Comparison of ENCODE assay signal across 1 cellular context in the genomic region with DNA sequence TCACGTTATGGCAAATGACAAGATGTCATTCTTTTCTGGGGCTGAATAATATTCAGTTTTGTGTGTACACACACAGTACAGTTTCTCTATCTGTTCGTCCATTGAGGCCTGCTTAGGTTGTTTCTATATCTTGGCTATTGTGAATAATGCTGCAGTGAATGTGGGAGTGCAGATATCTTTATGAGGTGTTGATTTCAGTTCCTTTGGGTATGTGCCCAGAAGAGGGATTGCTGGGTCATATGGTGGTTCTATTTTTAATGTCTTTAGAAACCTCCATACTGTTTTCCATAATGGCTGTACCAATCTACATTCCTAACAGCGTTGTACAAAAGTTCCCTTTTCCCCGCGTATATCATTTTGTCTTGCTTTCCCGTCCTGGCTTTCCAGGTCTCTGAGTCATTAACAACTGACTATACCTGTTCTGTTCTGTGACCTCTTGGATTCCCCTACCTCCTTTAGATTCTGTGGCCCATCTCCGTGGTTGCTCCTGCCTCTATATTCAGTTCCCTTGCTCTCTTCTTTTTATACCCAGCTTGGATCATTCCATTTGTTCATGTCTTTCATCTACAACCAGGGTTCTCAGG.
A peak's percentile ranks its signal among the peaks of the same experiment; 100 is the strongest.
TF ChIP-seq lines count a peak whose summit lies in the region.

No MANE protein-coding gene starts in this region.

TF ChIP-seq in K562, 482 proteins besides CTCF, POLR2A, EP300 and RAD21:
- TF ChIP-seq MEIS2 (IDR thresholded peaks at IDR 0.05; ENCODE audit: partially characterized antibody) (peak; percentile 16), NCOR1 (IDR thresholded peaks at IDR 0.05) (0 out of 2 replicates have a peak, but pooled peaks have one; percentile 4), ZNF589 (CRISPR knock-in tag; IDR thresholded peaks at IDR 0.05; ENCODE audit: low read depth) (no peak)
- TF ChIP-seq, protein P1, sequence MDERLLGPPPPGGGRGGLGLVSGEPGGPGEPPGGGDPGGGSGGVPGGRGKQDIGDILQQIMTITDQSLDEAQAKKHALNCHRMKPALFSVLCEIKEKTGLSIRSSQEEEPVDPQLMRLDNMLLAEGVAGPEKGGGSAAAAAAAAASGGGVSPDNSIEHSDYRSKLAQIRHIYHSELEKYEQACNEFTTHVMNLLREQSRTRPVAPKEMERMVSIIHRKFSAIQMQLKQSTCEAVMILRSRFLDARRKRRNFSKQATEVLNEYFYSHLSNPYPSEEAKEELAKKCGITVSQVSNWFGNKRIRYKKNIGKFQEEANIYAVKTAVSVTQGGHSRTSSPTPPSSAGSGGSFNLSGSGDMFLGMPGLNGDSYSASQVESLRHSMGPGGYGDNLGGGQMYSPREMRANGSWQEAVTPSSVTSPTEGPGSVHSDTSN (CRISPR knock-in tag; IDR thresholded peaks at IDR 0.05; ENCODE audit: low read depth) = no peak
- TF ChIP-seq, protein P1 (tag; conservative IDR thresholded peaks at IDR 0.05; ENCODE audit: low read depth) = 0 out of 2 replicates have a peak, but pooled peaks have one; percentile 49
TF ChIP-seq in K562: peak in this region for 3.
